8 cellular contexts compared by ENCODE assay signal in the genomic region with DNA sequence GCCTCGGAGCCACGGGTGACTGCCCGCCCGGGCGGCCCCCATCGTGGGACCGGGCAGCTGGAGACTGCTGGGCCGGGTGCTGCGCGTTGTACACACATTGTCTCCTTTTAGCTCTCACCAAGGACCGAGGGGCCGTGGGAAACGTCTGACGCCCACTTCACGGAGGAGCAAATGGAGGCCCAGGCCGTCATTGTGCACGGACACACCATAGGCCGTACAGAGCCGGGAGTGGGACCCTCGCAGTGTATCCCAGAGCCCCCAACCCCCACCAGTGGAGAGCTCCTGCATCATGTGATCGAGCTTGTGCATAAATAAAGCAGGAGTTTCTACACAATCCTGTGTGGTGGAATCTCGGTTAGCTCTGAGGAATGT. TPM values are rescaled to one million over a fixed set of nuclear protein-coding genes. Genes with fewer than 3 reads are reported as not detected.
DNase-seq lines count a peak whose midpoint lies in the region; ATAC-seq and TF ChIP-seq lines count a peak whose summit lies in the region.

No MANE protein-coding gene starts in this region.

- no peaks in the 10 kb centered on the region for H3K9me3 Mint-ChIP-seq in naive B cell

- peak; percentile 11 for DNase-seq in stimulated activated CD4-positive, alpha-beta T cell treated with anti-CD3 and anti-CD28 coated beads, Interleukin-4, amount 100 ng/mL, for 24 hours
- DNase-seq in stimulated activated CD4-positive, alpha-beta T cell treated with anti-CD3 and anti-CD28 coated beads, Interleukin-4, amount 100 ng/mL, for 1 hour: no peak
- DNase-seq in RWPE2 (ENCODE audit: low spot score): no peak
- no peak for DNase-seq in naive B cell
- DNase-seq in NCI-H345 (lab: John Stamatoyannopoulos, UW): no peak
- no peak for DNase-seq in SW480 (ENCODE audit: low spot score)

- peak overlapping the region; percentile 57 for H3K27ac ChIP-seq in RWPE2 (ENCODE audit: poor library complexity, severe bottlenecking)

- peak overlapping the region in 2 of 6 donors; percentile 24 to 49 for H3K27ac Mint-ChIP-seq in naive B cell

- H3K27me3 ChIP-seq in RWPE2 (ENCODE audit: insufficient read depth, poor library complexity, severe bottlenecking): no peaks in the 10 kb centered on the region
- no peaks in the 10 kb centered on the region for H3K27me3 ChIP-seq in endocrine pancreas (ENCODE audit: control insufficient read depth, insufficient read depth, low read length)

- H3K36me3 Mint-ChIP-seq in naive B cell: peaks cover 0 to 3% of the 10 kb centered on the region in 2 donors

- no peaks in the 10 kb centered on the region for H3K9me3 ChIP-seq in RWPE2 (ENCODE audit: severe bottlenecking)
- no peaks in the 10 kb centered on the region for H3K9me3 ChIP-seq in endocrine pancreas (ENCODE audit: control insufficient read depth, low read length)

- peak overlapping the region; percentile 66 to 87 (median 80) for H3K4me3 Mint-ChIP-seq in naive B cell

- ATAC-seq in RWPE2 (ENCODE audit: low read depth) (peak; percentile 8; the same call in 2 of the 3 replicates), naive B cell (ENCODE audit: low read depth in 2 of 2) (no peak), HG03460 (IDR thresholded peaks at IDR 0.05; ENCODE audit: unreplicated experiment) (no peak)

- H3K4me1 ChIP-seq in RWPE2 (ENCODE audit: insufficient read depth, poor library complexity, severe bottlenecking): peaks cover 17% of the 10 kb centered on the region
- no peaks in the 10 kb centered on the region for H3K4me1 ChIP-seq in endocrine pancreas (ENCODE audit: control insufficient read depth, insufficient read depth, low read length)

- H3K9ac ChIP-seq in endocrine pancreas (ENCODE audit: control insufficient read depth, insufficient read depth, low read length): peak overlapping the region; percentile 87

- H3K4me1 Mint-ChIP-seq in naive B cell: peaks cover 0 to 9% (median 8%) of the 10 kb centered on the region in 3 donors

- TF ChIP-seq CTCF in RWPE2 (IDR thresholded peaks at IDR 0.05; ENCODE audit: poor library complexity, severe bottlenecking): no peak

- H3K4me3 ChIP-seq in RWPE2 (ENCODE audit: severe bottlenecking) (peak overlapping the region; percentile 90), endocrine pancreas (ENCODE audit: control insufficient read depth, insufficient read depth, low read length) (peak overlapping the region; percentile 47)

- H3K36me3 ChIP-seq in RWPE2 (ENCODE audit: low read depth): peaks cover 29% of the 10 kb centered on the region
- no peaks in the 10 kb centered on the region for H3K36me3 ChIP-seq in endocrine pancreas (ENCODE audit: control insufficient read depth, insufficient read depth, low read length)

- H3K27me3 Mint-ChIP-seq in naive B cell: no peaks in the 10 kb centered on the region

RNA-seq across cellular contexts. Expression of gene DENND10, which starts 0.7 kb away (rescaled TPM):
- 10 to 100 TPM in 5 of 6 donors, 1 to 10 TPM in 1; 10.0 to 24.2 (median 18.8) TPM for polyA plus RNA-seq in naive B cell (ENCODE audit: low read depth in 6 of 6)

RNA-seq across cellular contexts. Expression of gene EIF3A, which starts 24.0 kb away (rescaled TPM):
- polyA plus RNA-seq in naive B cell (ENCODE audit: low read depth in 6 of 6): 10 to 100 TPM; 23.4 to 47.8 (median 32.0) TPM
